Comparison of ENCODE assay signal across 8 cellular contexts in the genomic region with DNA sequence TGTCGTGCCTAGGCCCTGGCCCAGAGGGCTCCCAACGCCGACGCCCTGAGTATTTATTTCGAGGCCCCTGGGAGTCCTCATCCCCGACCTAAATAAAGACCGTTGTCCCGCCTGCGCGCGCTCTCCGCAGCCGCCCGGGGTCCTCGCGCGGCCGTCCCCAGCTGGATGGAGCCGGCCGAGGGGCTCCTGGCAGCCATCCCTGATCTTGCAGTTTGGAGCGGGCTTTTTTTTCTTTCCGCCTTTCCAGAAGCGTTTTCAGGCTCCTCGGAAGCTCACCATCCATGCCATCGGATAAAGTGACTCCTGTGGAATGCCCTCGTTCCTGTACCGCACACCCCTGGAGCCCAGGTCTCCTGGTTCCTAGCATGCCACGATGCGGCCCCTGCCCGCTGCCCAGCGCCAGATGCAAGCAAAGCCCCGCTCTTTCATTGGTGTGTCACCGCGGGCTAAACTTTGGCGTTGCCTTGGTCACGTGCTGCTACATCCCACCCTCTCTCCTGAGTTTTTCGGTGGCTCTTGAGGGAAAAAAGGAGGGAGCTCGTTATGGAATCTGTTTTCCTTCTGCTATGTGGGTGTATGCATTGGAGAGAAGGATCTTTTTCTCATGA. TPM values are rescaled to one million over a fixed set of nuclear protein-coding genes. Genes with fewer than 3 reads are reported as not detected.
DNase-seq lines count a peak whose midpoint lies in the region; ATAC-seq and TF ChIP-seq lines count a peak whose summit lies in the region.

No MANE protein-coding gene starts in this region.

- peak overlapping the region; percentile 55 for H3K4me2 ChIP-seq in KMS-11

- peak overlapping the region; percentile 90 for H3K27ac Mint-ChIP-seq in T-helper 17 cell
- peak overlapping the region; percentile 77 for H3K27ac Mint-ChIP-seq in memory B cell

- DNase-seq in DMS114 treated with DMSO at 0.1 percent for 48 hours (lab: John Stamatoyannopoulos, UW; ENCODE audit: unreplicated experiment) = peak; percentile 40
- DNase-seq in T-helper 17 cell = no peak
- DNase-seq in ecto neural progenitor cell (ENCODE audit: low spot score) = peak; percentile 82
- DNase-seq in memory B cell (ENCODE audit: low spot score in 2 of 2) = peak in 1 of 2 donors; percentile 20
- peak in 28 of 49 donors; percentile 22 to 76 (median 42) for DNase-seq in substantia nigra (lab: John Stamatoyannopoulos, UW)
- DNase-seq in amniotic stem cell (lab: John Stamatoyannopoulos, UW) = no peak

- H3K27me3 ChIP-seq in KMS-11 (ENCODE audit: insufficient read depth, low read depth) = no peaks in the 10 kb centered on the region

- H3K27ac ChIP-seq in KMS-11 (peak overlapping the region; percentile 52), substantia nigra (ENCODE audit: low read depth, low read length, poor library complexity, severe bottlenecking) (peak overlapping the region; percentile 97)

- peaks cover 71% of the 10 kb centered on the region for H3K4me1 ChIP-seq in KMS-11 (ENCODE audit: low read depth, poor library complexity, severe bottlenecking)

- H3K9me3 ChIP-seq in T-helper 17 cell (ENCODE audit: control insufficient read depth, low read length, poor library complexity, severe bottlenecking) = no peaks in the 10 kb centered on the region

- no peaks in the 10 kb centered on the region for H3K36me3 ChIP-seq in KMS-11 (ENCODE audit: insufficient read depth)

- no peak overlapping the region for H3K4me3 ChIP-seq in KMS-11 (IDR thresholded peaks at IDR 0.05; ENCODE audit: insufficient read depth, low read depth, low read length)

- peak; percentile 22 for ATAC-seq in T-helper 17 cell
- ATAC-seq in memory B cell (ENCODE audit: low read depth) = peak; percentile 11
- ATAC-seq in GM21717 (IDR thresholded peaks at IDR 0.05; ENCODE audit: unreplicated experiment) = no peak

- TF ChIP-seq CTCF in KMS-11 (conservative IDR thresholded peaks at IDR 0.05; ENCODE audit: low read depth, low read length) = no peak

- H3K79me2 ChIP-seq in KMS-11 (ENCODE audit: insufficient read depth, low read depth) = peaks cover 26% of the 10 kb centered on the region

- no peaks in the 10 kb centered on the region for H3K9me3 Mint-ChIP-seq in memory B cell

- H3K27me3 Mint-ChIP-seq in T-helper 17 cell (peaks cover 6% of the 10 kb centered on the region), memory B cell (no peaks in the 10 kb centered on the region)

- H2AFZ ChIP-seq in KMS-11 (ENCODE audit: low read depth) = peak overlapping the region; percentile 75

- H3K4me3 Mint-ChIP-seq in T-helper 17 cell (peak overlapping the region; percentile 94), memory B cell (peak overlapping the region; percentile 93)

- H3K36me3 Mint-ChIP-seq in T-helper 17 cell (ENCODE audit: low read depth) (no peaks in the 10 kb centered on the region), memory B cell (no peaks in the 10 kb centered on the region)

- H3K4me1 Mint-ChIP-seq in T-helper 17 cell = peaks cover 24% of the 10 kb centered on the region
- peaks cover 28% of the 10 kb centered on the region for H3K4me1 Mint-ChIP-seq in memory B cell

- H4K20me1 ChIP-seq in KMS-11 (ENCODE audit: insufficient read depth) = no peaks in the 10 kb centered on the region

- H3K9ac ChIP-seq in KMS-11 = peak overlapping the region; percentile 83

RNA-seq across cellular contexts. Expression of a gene that starts 0.7 kb away (rescaled TPM):
- total RNA-seq in T-helper 17 cell = 10 to 100 TPM; 70.1 to 70.2 TPM

RNA-seq across cellular contexts. Expression of a gene that starts 51.7 kb away (rescaled TPM):
- 100 to 1,000 TPM; 112 to 117 TPM for total RNA-seq in T-helper 17 cell

RNA-seq across cellular contexts. Expression of a gene that starts 58.2 kb away (rescaled TPM):
- total RNA-seq in T-helper 17 cell = under 1 TPM; 0.08 to 0.40 TPM

RNA-seq across cellular contexts. Expression of a gene that starts 59.2 kb away (rescaled TPM):
- 10 to 100 TPM; 49.7 to 56.5 TPM for total RNA-seq in T-helper 17 cell

Comparison
In these comparisons a context has a peak if more than half of its experiments do, and no peak if none do; other contexts are left out.
1. DNase-seq: peak in DMS114 treated with DMSO at 0.1 percent for 48 hours (single experiment), ecto neural progenitor cell (single experiment) and substantia nigra (28 of 49); none in T-helper 17 cell (0 of 3) and amniotic stem cell (single experiment).